18 cellular contexts compared by ENCODE assay signal in the genomic region with DNA sequence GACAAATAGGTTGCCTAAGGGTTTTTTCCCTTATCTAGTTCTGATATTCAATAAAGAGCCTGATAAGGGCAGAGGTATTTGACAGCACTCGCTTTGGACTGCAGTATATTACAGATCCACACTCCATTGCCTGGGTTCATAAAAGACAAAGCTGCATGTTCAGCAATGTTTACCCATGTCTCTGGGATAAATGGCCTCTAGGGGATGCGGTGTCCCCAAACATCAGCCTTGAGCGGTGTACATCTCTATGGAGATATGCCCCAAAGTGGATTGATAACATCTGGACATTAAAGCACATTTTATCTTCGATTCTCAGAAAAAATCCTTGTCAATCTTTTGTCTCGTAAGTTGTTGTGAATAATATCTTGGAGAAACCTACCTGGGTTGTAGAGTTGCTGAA.
DNase-seq lines count a peak whose midpoint lies in the region; ATAC-seq and TF ChIP-seq lines count a peak whose summit lies in the region.
"Had no signal": no experiment of that assay in that cellular context is flagged by ENCODE, and none has a peak within 500 bp of the region (broad histone marks: within the 10 kb centered on the region; RNA-seq: fewer than 3 reads in every experiment).

No MANE protein-coding gene starts in this region.

- RAD21 ChIA-PET in HCT116 (lab: Charles Lee; ENCODE audit: low non-redundant PET in 1 of 2, low total read pairs in 2 of 2, uncharacterized antibody in 2 of 2, unreplicated experiment in 2 of 2), result no interaction called here

- H3K27ac ChIP-seq in HCT116 (ENCODE audit: low read depth, low read length), result no peak overlapping the region
- H3K27ac ChIP-seq: 22Rv1; BLaER1 treated with 17β-estradiol and CSF1 and Interleukin-3, amounts not matched to agents 10 nM and 100 nM had no signal

- H3K9me2 ChIP-seq in HCT116 (ENCODE audit: insufficient read depth), result no peaks in the 10 kb centered on the region

- no peak overlapping the region for H3K4me3 ChIP-seq in HCT116 (replicated peaks in 1 of 2; ENCODE audit: low read depth in 1 of 2, low read length in 2 of 2)
- H3K4me3 ChIP-seq: BLaER1 treated with 17β-estradiol and CSF1 and Interleukin-3, amounts not matched to agents 10 nM and 100 nM; GM23338 had no signal

- DNase-seq in DMS153 (lab: John Stamatoyannopoulos, UW) (peak; percentile 13), DMS153 treated with DMSO at 0.1 percent for 48 hours (lab: John Stamatoyannopoulos, UW; ENCODE audit: unreplicated experiment) (no peak), HCT116 (ENCODE audit: low read depth, low spot score) (no peak), SK-N-DZ (ENCODE audit: low spot score) (peak; percentile 9), immature natural killer cell (no peak), GM20000 (ENCODE audit: low spot score) (no peak)
- DNase-seq: Calu3; CD4-positive, alpha-beta T cell; DMS 273 treated with DMSO at 0.1 percent for 48 hours; DMS79 treated with DMSO at 0.1 percent for 48 hours; EL; H7; IMR-90; KBM-7 had no signal

- H3K9me3 ChIP-seq in HCT116 (ENCODE audit: control insufficient read depth in 1 of 2, insufficient read depth in 1 of 2, low read depth in 1 of 2, low read length in 2 of 2), result no peaks in the 10 kb centered on the region

- H3K79me2 ChIP-seq in HCT116 (ENCODE audit: insufficient read depth, low read length), result no peaks in the 10 kb centered on the region

- intact Hi-C loops in HCT116 (cut with micrococcal nuclease), result no loop called here

- H3K27me3 ChIP-seq in HCT116 (ENCODE audit: insufficient read depth, low read length), result no peaks in the 10 kb centered on the region
- H3K27me3 ChIP-seq: BLaER1 treated with 17β-estradiol and CSF1 and Interleukin-3, amounts not matched to agents 10 nM and 100 nM had no signal

- TF ChIP-seq CTCF in HCT116 (IDR thresholded peaks at IDR 0.05 in 2 of 3, conservative IDR thresholded peaks at IDR 0.05 in 1 of 3; ENCODE audit: borderline replicate concordance in 1 of 3, insufficient read depth in 1 of 3, low read depth in 2 of 3, low read length in 2 of 3) (peak in 1 of 3 experiments; percentile 28; a peak in 1 of 6 replicates), GM20000 (IDR thresholded peaks at IDR 0.05; ENCODE audit: extremely low read depth, missing control alignments) (no peak)

- TF ChIP-seq POLR2A in HCT116 (IDR thresholded peaks at IDR 0.05; ENCODE audit: borderline replicate concordance, extremely low read depth, insufficient read depth, insufficient read length), result no peak

- no peaks in the 10 kb centered on the region for H3K4me1 ChIP-seq in HCT116 (ENCODE audit: control insufficient read depth in 1 of 2, insufficient read depth in 2 of 2, low read length in 2 of 2)
- H3K4me1 ChIP-seq: BLaER1 treated with 17β-estradiol and CSF1 and Interleukin-3, amounts not matched to agents 10 nM and 100 nM had no signal

- POLR2A ChIA-PET in HCT116 (lab: Charles Lee), result no interaction called here

- H3K4me3 Mint-ChIP-seq in immature natural killer cell, result no peak overlapping the region
- H3K4me3 Mint-ChIP-seq: CD4-positive, alpha-beta T cell; GM23338 had no signal

- no peak overlapping the region for H3K9ac ChIP-seq in HCT116 (ENCODE audit: low read length)
- H3K9ac ChIP-seq: BLaER1 treated with 17β-estradiol and CSF1 and Interleukin-3, amounts not matched to agents 10 nM and 100 nM had no signal

- TF ChIP-seq RAD21 in HCT116 (IDR thresholded peaks at IDR 0.05; ENCODE audit: low read depth), result peak; percentile 11; the same call in 1 of the 2 replicates

- BruUV-seq in HCT116 (replicated peaks; lab: Mats Ljungman, UMichigan), result no TSS peak

- H3K36me3 Mint-ChIP-seq in immature natural killer cell, result no peaks in the 10 kb centered on the region

- peaks cover 0 to 3% (median 0%) of the 10 kb centered on the region in 3 donors for H3K27me3 Mint-ChIP-seq in immature natural killer cell (ENCODE audit: low read depth in 3 of 3)
- H3K27me3 Mint-ChIP-seq: CD4-positive, alpha-beta T cell had no signal

- H4K20me1 ChIP-seq in HCT116 (ENCODE audit: insufficient read depth), result no peaks in the 10 kb centered on the region; the same call in 1 of the 2 replicates
- H4K20me1 ChIP-seq: BLaER1 treated with 17β-estradiol and CSF1 and Interleukin-3, amounts not matched to agents 10 nM and 100 nM had no signal

- no peak overlapping the region for H3K27ac Mint-ChIP-seq in immature natural killer cell
- H3K27ac Mint-ChIP-seq: CD4-positive, alpha-beta T cell; GM23338 had no signal

- no peaks in the 10 kb centered on the region for H3K4me1 Mint-ChIP-seq in immature natural killer cell
- H3K4me1 Mint-ChIP-seq: GM23338 had no signal

- no peaks in the 10 kb centered on the region for H3K36me3 ChIP-seq in HCT116 (ENCODE audit: control insufficient read depth in 1 of 2, insufficient read depth in 2 of 2, low read length in 2 of 2)
- H3K36me3 ChIP-seq: BLaER1 treated with 17β-estradiol and CSF1 and Interleukin-3, amounts not matched to agents 10 nM and 100 nM had no signal

- ATAC-seq in HCT116, result peak; percentile 68
- ATAC-seq in activated CD4-positive, CD25-positive, alpha-beta regulatory T cell treated with anti-CD3 and anti-CD28 coated beads, Interleukin-2, amount 50 U/mL, for 24 hours, result no peak
- ATAC-seq: GM23338 had no signal

- H2AFZ ChIP-seq in HCT116 (ENCODE audit: low read depth, low read length, poor library complexity, severe bottlenecking), result no peak overlapping the region
- H2AFZ ChIP-seq: GM23338 had no signal

- CTCF ChIA-PET in HCT116 (lab: Charles Lee), result no interaction called here

- H3K9me3 Mint-ChIP-seq in immature natural killer cell, result peaks cover 4 to 44% (median 11%) of the 10 kb centered on the region in 6 donors

- H3K4me2 ChIP-seq in HCT116 (ENCODE audit: low read length), result no peak overlapping the region
- H3K4me2 ChIP-seq: BLaER1 treated with 17β-estradiol and CSF1 and Interleukin-3, amounts not matched to agents 10 nM and 100 nM; GM23338 had no signal

TF ChIP-seq in HCT116, 20 proteins besides CTCF, POLR2A, EP300 and RAD21 (continues in another document):
- TF ChIP-seq EZH2 (IDR thresholded peaks at IDR 0.05), result no peak
- TF ChIP-seq ELF1 (IDR thresholded peaks at IDR 0.05; ENCODE audit: borderline replicate concordance, low read depth), result no peak
- TF ChIP-seq SIN3A (IDR thresholded peaks at IDR 0.05; ENCODE audit: low read depth), result no peak
- TF ChIP-seq ZNF274 (IDR thresholded peaks at IDR 0.05; ENCODE audit: low read depth, low read length), result no peak
- no peak for TF ChIP-seq EGR1 (IDR thresholded peaks at IDR 0.05; ENCODE audit: low read depth)
- no peak for TF ChIP-seq MAX (IDR thresholded peaks at IDR 0.05)
- TF ChIP-seq FOSL1 (IDR thresholded peaks at IDR 0.05; ENCODE audit: low read depth), result no peak
- no peak for TF ChIP-seq CBX3 (IDR thresholded peaks at IDR 0.05; ENCODE audit: low read depth)
- no peak for TF ChIP-seq SP1 (IDR thresholded peaks at IDR 0.05; ENCODE audit: low read depth)
- TF ChIP-seq YY1 (IDR thresholded peaks at IDR 0.05; ENCODE audit: extremely low read depth, insufficient replicate concordance, low read depth, low read length), result no peak
- TF ChIP-seq TCF7L2 (IDR thresholded peaks at IDR 0.05; ENCODE audit: borderline replicate concordance, extremely low read depth, insufficient read depth, insufficient read length), result no peak
- TF ChIP-seq, protein P1, sequence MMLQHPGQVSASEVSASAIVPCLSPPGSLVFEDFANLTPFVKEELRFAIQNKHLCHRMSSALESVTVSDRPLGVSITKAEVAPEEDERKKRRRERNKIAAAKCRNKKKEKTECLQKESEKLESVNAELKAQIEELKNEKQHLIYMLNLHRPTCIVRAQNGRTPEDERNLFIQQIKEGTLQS (IDR thresholded peaks at IDR 0.05), result no peak
- TF ChIP-seq SRF (IDR thresholded peaks at IDR 0.05; ENCODE audit: low read depth), result no peak
- TF ChIP-seq ZFX (IDR thresholded peaks at IDR 0.05), result no peak
- TF ChIP-seq REST (IDR thresholded peaks at IDR 0.05; ENCODE audit: low read depth), result no peak
- TF ChIP-seq POLR2AphosphoS5 (IDR thresholded peaks at IDR 0.05; ENCODE audit: low read depth, low read length), result no peak

Comparison
In these comparisons a context has a peak if more than half of its experiments do, and no peak if none do; other contexts are left out.
1. DNase-seq: peak in DMS153 (single experiment) and SK-N-DZ (single experiment); none in DMS153 treated with DMSO at 0.1 percent for 48 hours (single experiment), HCT116 (single experiment), immature natural killer cell (0 of 3) and GM20000 (single experiment).